ENCODE assay signal across 15 cellular contexts in genomic region chr20:6613280-6613861, GRCh38.
A peak's percentile ranks its signal among the peaks of the same experiment; 100 is the strongest.
DNase-seq lines count a peak whose midpoint lies in the region; ATAC-seq and TF ChIP-seq lines count a peak whose summit lies in the region.
"Had no signal": no experiment of that assay in that cellular context is flagged by ENCODE, and none has a peak within 500 bp of the region (broad histone marks: within the 10 kb centered on the region; RNA-seq: fewer than 3 reads in every experiment).

No MANE protein-coding gene starts in this region.

- no peaks in the 10 kb centered on the region for H3K9me3 ChIP-seq in aorta (ENCODE audit: control insufficient read depth, low read length)
- H3K9me3 ChIP-seq in psoas muscle: no peaks in the 10 kb centered on the region
- H3K9me3 ChIP-seq: body of pancreas, SK-N-SH had no signal

- H3K9me3 Mint-ChIP-seq in type B pancreatic cell: peaks cover 5% of the 10 kb centered on the region

- H3K27me3 ChIP-seq in aorta (ENCODE audit: control insufficient read depth in 1 of 2, insufficient read depth in 2 of 2, low read length in 1 of 2) (no peaks in the 10 kb centered on the region), psoas muscle (ENCODE audit: insufficient read depth in 3 of 3, low read length in 2 of 3) (no peaks in the 10 kb centered on the region)
- H3K27me3 ChIP-seq: body of pancreas had no signal

- H3K36me3 ChIP-seq in aorta (ENCODE audit: control insufficient read depth in 1 of 2, insufficient read depth in 2 of 2, low read length in 1 of 2): no peaks in the 10 kb centered on the region
- no peaks in the 10 kb centered on the region for H3K36me3 ChIP-seq in psoas muscle (ENCODE audit: insufficient read depth in 1 of 2, low read depth in 1 of 2)

- ATAC-seq in GM19395 (IDR thresholded peaks at IDR 0.05; ENCODE audit: unreplicated experiment) (peak; percentile 65), HG03159 (IDR thresholded peaks at IDR 0.05; ENCODE audit: unreplicated experiment) (peak; percentile 67), aorta (ENCODE audit: low FRiP score) (no peak), psoas muscle (no peak)
- ATAC-seq: stimulated activated naive CD8-positive, alpha-beta T cell treated with anti-CD3 and anti-CD28 coated beads, Interleukin-15, amount 100 ng/mL, for 72 hours had no signal

- H3K4me3 ChIP-seq in aorta (ENCODE audit: low read length in 2 of 2): no peak overlapping the region
- H3K4me3 ChIP-seq in psoas muscle: no peak overlapping the region
- H3K4me3 ChIP-seq: body of pancreas had no signal

- TF ChIP-seq CTCF in type B pancreatic cell (conservative IDR thresholded peaks at IDR 0.05) (no peak), psoas muscle (IDR thresholded peaks at IDR 0.05) (no peak)

- peaks cover 5% of the 10 kb centered on the region for H3K4me1 Mint-ChIP-seq in type B pancreatic cell (ENCODE audit: unreplicated experiment)
- H3K4me1 Mint-ChIP-seq: stimulated activated naive CD8-positive, alpha-beta T cell treated with anti-CD3 and anti-CD28 coated beads, Interleukin-15, amount 100 ng/mL, for 72 hours had no signal

- no peak overlapping the region for H3K4me3 Mint-ChIP-seq in type B pancreatic cell
- H3K4me3 Mint-ChIP-seq: CD4-positive, alpha-beta T cell; stimulated activated naive CD8-positive, alpha-beta T cell treated with anti-CD3 and anti-CD28 coated beads, Interleukin-15, amount 100 ng/mL, for 72 hours had no signal

- H3K36me3 Mint-ChIP-seq in type B pancreatic cell: no peaks in the 10 kb centered on the region

- H3K27ac ChIP-seq in aorta (ENCODE audit: low read depth in 1 of 2, low read length in 2 of 2) (no peak overlapping the region), psoas muscle (no peak overlapping the region)

- peak overlapping the region; percentile 13 for H3K27ac Mint-ChIP-seq in type B pancreatic cell
- H3K27ac Mint-ChIP-seq: activated T-helper 2 cell treated with anti-CD3 and anti-CD28 coated beads, Interferon-gamma antibody, Interleukin-2, Interleukin-4, amounts not matched to agents 10 μg/mL and 5 μg/mL and 100 μg/mL, durations not matched to agents 14 hours and 24 hours and 36 hours; CD4-positive, alpha-beta T cell; stimulated activated naive CD8-positive, alpha-beta T cell treated with anti-CD3 and anti-CD28 coated beads, Interleukin-15, amount 100 ng/mL, for 72 hours had no signal

- intact Hi-C loops in aorta (cut with DNase I) (no loop called here), psoas muscle (cut with DNase I) (no loop called here)

- peaks cover 1% of the 10 kb centered on the region for H3K27me3 Mint-ChIP-seq in type B pancreatic cell
- H3K27me3 Mint-ChIP-seq: CD4-positive, alpha-beta T cell; stimulated activated naive CD8-positive, alpha-beta T cell treated with anti-CD3 and anti-CD28 coated beads, Interleukin-15, amount 100 ng/mL, for 72 hours had no signal

- DNase-seq in SHP77 (lab: John Stamatoyannopoulos, UW) (peak; percentile 13 to 55), type B pancreatic cell (ENCODE audit: extremely low spot score, unreplicated experiment) (no peak), aorta (no peak), NCI-H526 treated with DMSO at 0.1 percent for 48 hours (lab: John Stamatoyannopoulos, UW) (no peak), psoas muscle (no peak)
- DNase-seq: activated CD4-positive, alpha-beta T cell treated with anti-CD3 and anti-CD28 coated beads, Interleukin-2, amount 50 U/mL, for 1 hour; body of pancreas; CD4-positive, alpha-beta T cell; midbrain; SK-N-SH; stimulated activated CD4-positive, alpha-beta T cell treated with anti-CD3 and anti-CD28 coated beads, Interleukin-4, amount 100 ng/mL, for 24 hours; stimulated activated naive CD8-positive, alpha-beta T cell treated with anti-CD3 and anti-CD28 coated beads, Interleukin-15, amount 100 ng/mL, for 72 hours had no signal

- 68 to 76% methylated on average over 8 of the region's 8 CpGs for WGBS in aorta, 2 donors
- 41 to 61% (median 49%) methylated on average over 8 of the region's 8 CpGs for WGBS in psoas muscle, 3 donors

- H3K4me1 ChIP-seq in aorta (ENCODE audit: control insufficient read depth in 1 of 2, insufficient read depth in 2 of 2, low read length in 2 of 2) (no peaks in the 10 kb centered on the region), psoas muscle (no peaks in the 10 kb centered on the region)

Comparison
In these comparisons a context has a peak if more than half of its experiments do, and no peak if none do; other contexts are left out.
1. ATAC-seq: peak in GM19395 (single experiment) and HG03159 (single experiment); none in aorta (single experiment) and psoas muscle (0 of 4).
2. DNase-seq: peak in SHP77 (2 of 2); none in type B pancreatic cell (single experiment), aorta (0 of 2), NCI-H526 treated with DMSO at 0.1 percent for 48 hours (single experiment) and psoas muscle (0 of 2).